Comparison of ENCODE assay signal across 9 cellular contexts in genomic region chr4:186485621-186486062, GRCh38.
A peak's percentile ranks its signal among the peaks of the same experiment; 100 is the strongest.
DNase-seq lines count a peak whose midpoint lies in the region; ATAC-seq and TF ChIP-seq lines count a peak whose summit lies in the region.
"Had no signal": no experiment of that assay in that cellular context is flagged by ENCODE, and none has a peak within 500 bp of the region (broad histone marks: within the 10 kb centered on the region; RNA-seq: fewer than 3 reads in every experiment).

No MANE protein-coding gene starts in this region.

- no peak for TF ChIP-seq CTCF in osteoblast (IDR thresholded peaks at IDR 0.05; ENCODE audit: extremely low read depth, low read depth, low read length)

- H3K4me2 ChIP-seq in osteoblast (ENCODE audit: insufficient read depth, low read length): peak overlapping the region; percentile 87

- peak overlapping the region; percentile 91 for H2AFZ ChIP-seq in osteoblast (ENCODE audit: low read length)

- H3K9me3 ChIP-seq in osteoblast (ENCODE audit: low read depth, low read length): no peaks in the 10 kb centered on the region

- H3K4me1 ChIP-seq in osteoblast (ENCODE audit: insufficient read depth, low read length): peaks cover 5% of the 10 kb centered on the region

- H3K4me3 ChIP-seq in osteoblast (ENCODE audit: insufficient read depth, low read length): peak overlapping the region; percentile 66

- H4K20me1 ChIP-seq in osteoblast (ENCODE audit: insufficient read depth, low read length): no peaks in the 10 kb centered on the region

- no peaks in the 10 kb centered on the region for H3K27me3 ChIP-seq in osteoblast (ENCODE audit: insufficient read depth, low read length)

- H3K79me2 ChIP-seq in osteoblast (ENCODE audit: insufficient read depth, low read length): no peaks in the 10 kb centered on the region

- no peak overlapping the region for H3K27ac ChIP-seq in osteoblast (ENCODE audit: low read depth, low read length)

- ATAC-seq in GM18868 (IDR thresholded peaks at IDR 0.05; ENCODE audit: unreplicated experiment): no peak

- DNase-seq in AG08396 (ENCODE audit: low spot score) (peak; percentile 39), NCI-H526 treated with DMSO at 0.1 percent for 48 hours (lab: John Stamatoyannopoulos, UW) (peak; percentile 7), fibroblast of peridontal ligament (ENCODE audit: extremely low read depth) (peak; percentile 13), osteoblast (ENCODE audit: insufficient read length, low spot score, missing footprints) (peak; percentile 82), UCSD-AML1 (lab: John Stamatoyannopoulos, UW; ENCODE audit: unreplicated experiment) (no peak), LoVo (ENCODE audit: low spot score) (no peak)
- DNase-seq in activated CD4-positive, alpha-beta T cell treated with anti-CD3 and anti-CD28 coated beads for 1 hour: no peak
- DNase-seq: activated T-cell treated with anti-CD3 and anti-CD28 coated beads for 4 hours had no signal

- no peaks in the 10 kb centered on the region for H3K36me3 ChIP-seq in osteoblast (ENCODE audit: insufficient read depth, low read length)

Comparison
In these comparisons a context has a peak if more than half of its experiments do, and no peak if none do; other contexts are left out.
1. DNase-seq: peak in AG08396 (single experiment), NCI-H526 treated with DMSO at 0.1 percent for 48 hours (single experiment), fibroblast of peridontal ligament (single experiment) and osteoblast (single experiment); none in activated CD4-positive, alpha-beta T cell treated with anti-CD3 and anti-CD28 coated beads for 1 hour (single experiment), UCSD-AML1 (single experiment) and LoVo (single experiment).